Comparison of ENCODE assay signal across 15 cellular contexts in genomic region chr16:75026892-75027391, GRCh38. TPM values are rescaled to one million over a fixed set of nuclear protein-coding genes. Genes with fewer than 3 reads are reported as not detected.
DNase-seq lines count a peak whose midpoint lies in the region; ATAC-seq and TF ChIP-seq lines count a peak whose summit lies in the region.
"Had no signal": no experiment of that assay in that cellular context is flagged by ENCODE, and none has a peak within 500 bp of the region (broad histone marks: within the 10 kb centered on the region; RNA-seq: fewer than 3 reads in every experiment).

No MANE protein-coding gene starts in this region.

- H3K27ac ChIP-seq in PC-9 (peak overlapping the region; percentile 36; the same call in 1 of the 2 replicates), colonic mucosa (peak overlapping the region; percentile 22), lower lobe of right lung (peak overlapping the region; percentile 70), thoracic aorta (peak overlapping the region; percentile 75 to 77), SK-N-SH (ENCODE audit: low read depth in 2 of 2, low read length in 1 of 2) (peak overlapping the region in 1 of 2 experiments; percentile 68; a peak in 2 of 4 replicates)

- intact Hi-C loops in PC-9 (cut with micrococcal nuclease; ENCODE audit: unreplicated experiment) (no loop called here), colonic mucosa (cut with DNase I) (no loop called here), lower lobe of right lung (cut with DNase I) (no loop called here)

- no TSS peak for BruUV-seq in PC-9 (replicated peaks; lab: Mats Ljungman, UMichigan)

- H3K4me3 ChIP-seq in PC-9 = no peak overlapping the region
- H3K4me3 ChIP-seq in colonic mucosa = no peak overlapping the region
- no peak overlapping the region for H3K4me3 ChIP-seq in lower lobe of right lung
- no peak overlapping the region for H3K4me3 ChIP-seq in thoracic aorta
- H3K4me3 ChIP-seq in SK-N-SH (ENCODE audit: low read depth in 2 of 2, low read length in 1 of 2) = no peak overlapping the region
- H3K4me3 ChIP-seq: GM12878 had no signal

- POLR2A ChIA-PET in PC-9 (lab: Charles Lee; ENCODE audit: unreplicated experiment) = interaction anchor here (0.5 kb wide), 2 partner anchors 15 to 38 kb away, joined by 7 to 11 read pairs; no protein-coding TSS in a partner anchor
- POLR2A ChIA-PET in SK-N-SH (lab: Yijun Ruan, JAX) = no interaction called here

- H3K9ac ChIP-seq in colonic mucosa (ENCODE audit: low read depth in 2 of 2, low read length in 2 of 2) = no peak overlapping the region
- no peak overlapping the region for H3K9ac ChIP-seq in SK-N-SH

- DNase-seq in PC-9 (no peak), colonic mucosa (no peak), lower lobe of right lung (no peak), thoracic aorta (ENCODE audit: low spot score) (no peak), progenitor cell of endocrine pancreas (ENCODE audit: low spot score, unreplicated experiment) (no peak), SK-N-SH (no peak), NCI-H446 treated with DMSO at 0.1 percent for 48 hours (lab: John Stamatoyannopoulos, UW) (no peak)
- DNase-seq in activated CD4-positive, alpha-beta T cell treated with anti-CD3 and anti-CD28 coated beads, Interleukin-2, amount 50 U/mL, for 1 hour = no peak
- DNase-seq: AML-193; left colon; NCI-H1092; stimulated activated naive CD8-positive, alpha-beta T cell treated with anti-CD3 and anti-CD28 coated beads, Interleukin-15, Interleukin-2, amounts not matched to agents 100 U/mL and 50 U/mL, for 24 hours; T-helper 1 cell had no signal

- H3K27ac Mint-ChIP-seq in progenitor cell of endocrine pancreas = no peak overlapping the region
- H3K27ac Mint-ChIP-seq: activated T-helper 17 cell treated with anti-CD3 and anti-CD28 coated beads, Interleukin-2, amount 50 U/mL, for 72 hours had no signal

- H3F3A ChIP-seq in PC-9 (ENCODE audit: insufficient read depth, low read depth) (peaks cover 24% of the 10 kb centered on the region), SK-N-SH (replicated peaks; ENCODE audit: insufficient read depth) (peaks cover 30% of the 10 kb centered on the region)

- H4K20me1 ChIP-seq in PC-9 (ENCODE audit: insufficient read depth) (no peaks in the 10 kb centered on the region), SK-N-SH (ENCODE audit: insufficient read depth) (no peaks in the 10 kb centered on the region)

- H3K27me3 ChIP-seq in PC-9 (ENCODE audit: insufficient read depth, low read depth) = no peaks in the 10 kb centered on the region
- H3K27me3 ChIP-seq in colonic mucosa = no peaks in the 10 kb centered on the region
- H3K27me3 ChIP-seq in lower lobe of right lung (ENCODE audit: low read depth) = no peaks in the 10 kb centered on the region
- H3K27me3 ChIP-seq in thoracic aorta (replicated peaks; ENCODE audit: insufficient read depth) = no peaks in the 10 kb centered on the region
- no peaks in the 10 kb centered on the region for H3K27me3 ChIP-seq in SK-N-SH (ENCODE audit: insufficient read depth)

- CTCF ChIA-PET in PC-9 (lab: Charles Lee) = no interaction called here
- CTCF ChIA-PET in SK-N-SH (lab: Yijun Ruan, JAX) = interaction anchor here (0.9 to 1.1 kb wide), 2 partner anchors 16 to 69 kb away, joined by 3 read pairs; no protein-coding TSS in a partner anchor

- H2AFZ ChIP-seq in PC-9 = no peak overlapping the region
- no peak overlapping the region for H2AFZ ChIP-seq in SK-N-SH (ENCODE audit: low read depth)

- peaks cover 1% of the 10 kb centered on the region for H3K4me1 Mint-ChIP-seq in progenitor cell of endocrine pancreas (ENCODE audit: low read depth)

- WGBS in SK-N-SH (ENCODE audit: low lambda C conversion rate) = 96% methylated on average over 2 of the region's 2 CpGs

- ATAC-seq in lower lobe of right lung (no peak), thoracic aorta (ENCODE audit: insufficient number of reproducible peaks, low FRiP score, low read depth) (no peak)
- ATAC-seq: activated T-helper 17 cell treated with anti-CD3 and anti-CD28 coated beads, Interleukin-2, amount 50 U/mL, for 72 hours; GM12878; left colon; stimulated activated naive CD8-positive, alpha-beta T cell treated with anti-CD3 and anti-CD28 coated beads, Interleukin-15, Interleukin-2, amounts not matched to agents 100 U/mL and 50 U/mL, for 24 hours had no signal

- H3K9me3 Mint-ChIP-seq in progenitor cell of endocrine pancreas (ENCODE audit: low read depth) = peaks cover 3% of the 10 kb centered on the region

- H3K79me2 ChIP-seq in PC-9 (ENCODE audit: low read depth) = peaks cover 88% of the 10 kb centered on the region
- H3K79me2 ChIP-seq in SK-N-SH (ENCODE audit: insufficient read depth) = peaks cover 96% of the 10 kb centered on the region

- H3K4me2 ChIP-seq in PC-9 = no peak overlapping the region
- H3K4me2 ChIP-seq in SK-N-SH = no peak overlapping the region

- no peak for TF ChIP-seq RAD21 in SK-N-SH (IDR thresholded peaks at IDR 0.05; ENCODE audit: low read length)

- no peak for TF ChIP-seq EP300 in SK-N-SH (IDR thresholded peaks at IDR 0.05; ENCODE audit: borderline replicate concordance in 1 of 2, low read depth in 1 of 2, low read length in 1 of 2)

- H3K27me3 Mint-ChIP-seq in progenitor cell of endocrine pancreas = no peaks in the 10 kb centered on the region
- H3K27me3 Mint-ChIP-seq: activated T-helper 17 cell treated with anti-CD3 and anti-CD28 coated beads, Interleukin-2, amount 50 U/mL, for 72 hours had no signal

- peaks cover 8% of the 10 kb centered on the region for H3K36me3 Mint-ChIP-seq in progenitor cell of endocrine pancreas (ENCODE audit: insufficient read depth)

- H3K9me3 ChIP-seq in PC-9 (ENCODE audit: insufficient read depth, low read depth) (0 out of 2 replicates have a peak, but pooled peaks cover under 1% of the 10 kb centered on the region), colonic mucosa (no peaks in the 10 kb centered on the region), lower lobe of right lung (no peaks in the 10 kb centered on the region), thoracic aorta (no peaks in the 10 kb centered on the region), SK-N-SH (no peaks in the 10 kb centered on the region)

- H3K4me1 ChIP-seq in PC-9 (replicated peaks; ENCODE audit: insufficient read depth) (peaks cover 72% of the 10 kb centered on the region), colonic mucosa (no peaks in the 10 kb centered on the region), lower lobe of right lung (peaks cover 27% of the 10 kb centered on the region), thoracic aorta (ENCODE audit: control insufficient read depth in 1 of 2, low read depth in 2 of 2) (peaks cover 13 to 30% of the 10 kb centered on the region in 2 donors), SK-N-SH (ENCODE audit: control insufficient read depth in 1 of 2, insufficient read depth in 2 of 2, low read depth in 1 of 2, low read length in 1 of 2) (peaks cover 0 to 19% of the 10 kb centered on the region in 2 experiments; a peak in 2 of 4 replicates)

- H3K4me3 Mint-ChIP-seq in progenitor cell of endocrine pancreas (ENCODE audit: low read depth) = no peak overlapping the region
- H3K4me3 Mint-ChIP-seq: activated T-helper 17 cell treated with anti-CD3 and anti-CD28 coated beads, Interleukin-2, amount 50 U/mL, for 72 hours had no signal

- TF ChIP-seq CTCF in PC-9 (conservative IDR thresholded peaks at IDR 0.05) = no peak
- no peak for TF ChIP-seq CTCF in colonic mucosa (IDR thresholded peaks at IDR 0.05)
- no peak for TF ChIP-seq CTCF in lower lobe of right lung (IDR thresholded peaks at IDR 0.05)
- no peak for TF ChIP-seq CTCF in thoracic aorta (IDR thresholded peaks at IDR 0.05)
- no peak for TF ChIP-seq CTCF in progenitor cell of endocrine pancreas (IDR thresholded peaks at IDR 0.05; ENCODE audit: unreplicated experiment)
- TF ChIP-seq CTCF in SK-N-SH (IDR thresholded peaks at IDR 0.05) = no peak

- 0 out of 2 replicates have a peak, but pooled peaks cover 5% of the 10 kb centered on the region for H3K36me3 ChIP-seq in PC-9 (ENCODE audit: low read depth)
- no peaks in the 10 kb centered on the region for H3K36me3 ChIP-seq in colonic mucosa
- H3K36me3 ChIP-seq in lower lobe of right lung = no peaks in the 10 kb centered on the region
- no peaks in the 10 kb centered on the region for H3K36me3 ChIP-seq in thoracic aorta
- peaks cover 0 to under 1% of the 10 kb centered on the region in 2 experiments for H3K36me3 ChIP-seq in SK-N-SH (replicated peaks in 1 of 2; ENCODE audit: control insufficient read depth in 1 of 2, insufficient read depth in 2 of 2, low read length in 1 of 2)

- H3K9me2 ChIP-seq in PC-9 (ENCODE audit: insufficient read depth) (no peaks in the 10 kb centered on the region), SK-N-SH (no peaks in the 10 kb centered on the region)

TF ChIP-seq in SK-N-SH, 30 proteins besides CTCF, POLR2A, EP300 and RAD21 (continues in another document):
- TF ChIP-seq SMC3 (IDR thresholded peaks at IDR 0.05; ENCODE audit: low read depth, low read length) = no peak
- no peak for TF ChIP-seq TEAD4 (IDR thresholded peaks at IDR 0.05; ENCODE audit: borderline replicate concordance, insufficient read depth)
- no peak for TF ChIP-seq CHD2 (IDR thresholded peaks at IDR 0.05; ENCODE audit: low read length, partially characterized antibody)

RNA-seq across cellular contexts. Expression of gene ZNRF1, which starts 28.1 kb away (rescaled TPM):
- total RNA-seq in PC-9 (2021) = 64.4 and 79.3 TPM in 2 replicates
- total RNA-seq in colonic mucosa = 10 to 100 TPM; 27.7 to 29.7 TPM
- total RNA-seq in lower lobe of right lung = 23.5 TPM
- total RNA-seq in thoracic aorta = 10 to 100 TPM; 16.9 to 27.1 TPM
- total RNA-seq in progenitor cell of endocrine pancreas = 66.1 and 71.6 TPM in 2 replicates
- polyA plus RNA-seq in SK-N-SH (2012; rRNA removed) = 20.6 and 23.7 TPM in 2 replicates
- 18.6 and 19.8 TPM in 2 replicates for polyA plus RNA-seq in SK-N-SH (2012; cell fraction: cytosol; rRNA removed)
- polyA plus RNA-seq in SK-N-SH (2012; cell fraction: nucleus; rRNA removed) = 35.4 and 43.3 TPM in 2 replicates

RNA-seq across cellular contexts. Expression of gene WDR59, which starts 42.0 kb away (rescaled TPM):
- total RNA-seq in PC-9 (2021) (97.0 and 97.1 TPM in 2 replicates), colonic mucosa (10 to 100 TPM; 46.5 to 48.3 TPM), lower lobe of right lung (49.5 TPM), thoracic aorta (10 to 100 TPM; 28.8 to 36.8 TPM), progenitor cell of endocrine pancreas (150 and 154 TPM in 2 replicates)
- polyA plus RNA-seq in SK-N-SH (2012; rRNA removed) = 48.2 and 60.2 TPM in 2 replicates
- polyA plus RNA-seq in SK-N-SH (2012; cell fraction: cytosol; rRNA removed) = 27.2 and 30.0 TPM in 2 replicates
- 164 and 199 TPM in 2 replicates for polyA plus RNA-seq in SK-N-SH (2012; cell fraction: nucleus; rRNA removed)
